10 cellular contexts compared by ENCODE assay signal in genomic region chrX:87900320-87900908, GRCh38.
DNase-seq lines count a peak whose midpoint lies in the region; ATAC-seq, FAIRE-seq and TF ChIP-seq lines count a peak whose summit lies in the region.
"Had no signal": no experiment of that assay in that cellular context is flagged by ENCODE, and none has a peak within 500 bp of the region (broad histone marks: within the 10 kb centered on the region; RNA-seq: fewer than 3 reads in every experiment).

No MANE protein-coding gene starts in this region.

- POLR2A ChIA-PET in activated CD4-positive, alpha-beta memory T cell treated with anti-CD3 and anti-CD28 coated beads for 36 hours (lab: Charles Lee): no interaction called here
- POLR2A ChIA-PET in activated CD4-positive, alpha-beta memory T cell treated with anti-CD3 and anti-CD28 coated beads, Interleukin-2, amount 10 ng/mL, durations not matched to agents 7 days and 5 days (lab: Charles Lee): no interaction called here

- DNase-seq in activated CD4-positive, alpha-beta memory T cell treated with anti-CD3 and anti-CD28 coated beads for 36 hours: peak; percentile 12
- DNase-seq in activated CD4-positive, alpha-beta memory T cell treated with anti-CD3 and anti-CD28 coated beads, Interleukin-2, amount 10 ng/mL, durations not matched to agents 7 days and 5 days: no peak
- peak; percentile 39 for DNase-seq in RCC 7860 (ENCODE audit: low spot score)
- peak; percentile 1 for DNase-seq in stimulated activated CD4-positive, alpha-beta T cell treated with anti-CD3 and anti-CD28 coated beads, Interleukin-4, amount 100 ng/mL, for 1 hour
- DNase-seq in dorsolateral prefrontal cortex: no peak
- no peak for DNase-seq in superior temporal gyrus (ENCODE audit: extremely low spot score)
- DNase-seq in NCI-H2081 (lab: John Stamatoyannopoulos, UW): no peak
- DNase-seq: nephron progenitor cell had no signal

- no peak overlapping the region for H3K4me3 Mint-ChIP-seq in activated CD4-positive, alpha-beta memory T cell treated with anti-CD3 and anti-CD28 coated beads for 36 hours
- no peak overlapping the region for H3K4me3 Mint-ChIP-seq in activated CD4-positive, alpha-beta memory T cell treated with anti-CD3 and anti-CD28 coated beads, Interleukin-2, amount 10 ng/mL, durations not matched to agents 7 days and 5 days
- H3K4me3 Mint-ChIP-seq: nephron progenitor cell had no signal

- CTCF ChIA-PET in activated CD4-positive, alpha-beta memory T cell treated with anti-CD3 and anti-CD28 coated beads for 36 hours (lab: Charles Lee): no interaction called here
- CTCF ChIA-PET in activated CD4-positive, alpha-beta memory T cell treated with anti-CD3 and anti-CD28 coated beads, Interleukin-2, amount 10 ng/mL, durations not matched to agents 7 days and 5 days (lab: Charles Lee): no interaction called here

- H3K27me3 ChIP-seq in dorsolateral prefrontal cortex: peaks cover 0 to 60% (median 13%) of the 10 kb centered on the region in 45 donors

- no peak overlapping the region for H3K27ac Mint-ChIP-seq in activated CD4-positive, alpha-beta memory T cell treated with anti-CD3 and anti-CD28 coated beads for 36 hours
- H3K27ac Mint-ChIP-seq in activated CD4-positive, alpha-beta memory T cell treated with anti-CD3 and anti-CD28 coated beads, Interleukin-2, amount 10 ng/mL, durations not matched to agents 7 days and 5 days: no peak overlapping the region
- H3K27ac Mint-ChIP-seq: nephron progenitor cell had no signal

- peak; percentile 76 for ATAC-seq in HG02870 (IDR thresholded peaks at IDR 0.05; ENCODE audit: unreplicated experiment)

- no peak for TF ChIP-seq CTCF in dorsolateral prefrontal cortex (IDR thresholded peaks at IDR 0.05 in 54 of 56, conservative IDR thresholded peaks at IDR 0.05 in 2 of 56; ENCODE audit: low read depth in 1 of 56, partially characterized antibody in 56 of 56)

- H3K27me3 Mint-ChIP-seq in activated CD4-positive, alpha-beta memory T cell treated with anti-CD3 and anti-CD28 coated beads for 36 hours: no peaks in the 10 kb centered on the region
- H3K27me3 Mint-ChIP-seq in activated CD4-positive, alpha-beta memory T cell treated with anti-CD3 and anti-CD28 coated beads, Interleukin-2, amount 10 ng/mL, durations not matched to agents 7 days and 5 days: no peaks in the 10 kb centered on the region

- intact Hi-C loops in activated CD4-positive, alpha-beta memory T cell treated with anti-CD3 and anti-CD28 coated beads for 36 hours (cut with micrococcal nuclease): no loop called here
- intact Hi-C loops in dorsolateral prefrontal cortex (cut with DNase I): no loop called here

- H3K9me3 Mint-ChIP-seq in activated CD4-positive, alpha-beta memory T cell treated with anti-CD3 and anti-CD28 coated beads for 36 hours: peaks cover 2% of the 10 kb centered on the region
- no peaks in the 10 kb centered on the region for H3K9me3 Mint-ChIP-seq in activated CD4-positive, alpha-beta memory T cell treated with anti-CD3 and anti-CD28 coated beads, Interleukin-2, amount 10 ng/mL, durations not matched to agents 7 days and 5 days
- H3K9me3 Mint-ChIP-seq: nephron progenitor cell had no signal

- H3K36me3 Mint-ChIP-seq in activated CD4-positive, alpha-beta memory T cell treated with anti-CD3 and anti-CD28 coated beads for 36 hours: no peaks in the 10 kb centered on the region
- no peaks in the 10 kb centered on the region for H3K36me3 Mint-ChIP-seq in activated CD4-positive, alpha-beta memory T cell treated with anti-CD3 and anti-CD28 coated beads, Interleukin-2, amount 10 ng/mL, durations not matched to agents 7 days and 5 days (ENCODE audit: low read depth)

- peaks cover 3% of the 10 kb centered on the region for H3K4me1 Mint-ChIP-seq in activated CD4-positive, alpha-beta memory T cell treated with anti-CD3 and anti-CD28 coated beads for 36 hours (ENCODE audit: low read depth)
- no peaks in the 10 kb centered on the region for H3K4me1 Mint-ChIP-seq in activated CD4-positive, alpha-beta memory T cell treated with anti-CD3 and anti-CD28 coated beads, Interleukin-2, amount 10 ng/mL, durations not matched to agents 7 days and 5 days

- H3K4me3 ChIP-seq in dorsolateral prefrontal cortex: peak overlapping the region in 23 of 59 donors; percentile 4 to 44 (median 20)
- H3K4me3 ChIP-seq: BLaER1 treated with 17β-estradiol and CSF1 and Interleukin-3, amounts not matched to agents 10 nM and 100 nM had no signal

- FAIRE-seq in RCC 7860 (lab: Jason Lieb, UNC): peak; percentile 38

- H3K27ac ChIP-seq in dorsolateral prefrontal cortex: no peak overlapping the region
- H3K27ac ChIP-seq: BLaER1 treated with 17β-estradiol and CSF1 and Interleukin-3, amounts not matched to agents 10 nM and 100 nM had no signal

Comparison
In these comparisons a context has a peak if more than half of its experiments do, and no peak if none do; other contexts are left out.
1. DNase-seq: peak in activated CD4-positive, alpha-beta memory T cell treated with anti-CD3 and anti-CD28 coated beads for 36 hours (single experiment), RCC 7860 (single experiment) and stimulated activated CD4-positive, alpha-beta T cell treated with anti-CD3 and anti-CD28 coated beads, Interleukin-4, amount 100 ng/mL, for 1 hour (single experiment); none in activated CD4-positive, alpha-beta memory T cell treated with anti-CD3 and anti-CD28 coated beads, Interleukin-2, amount 10 ng/mL, durations not matched to agents 7 days and 5 days (single experiment), dorsolateral prefrontal cortex (0 of 10), superior temporal gyrus (single experiment) and NCI-H2081 (0 of 2).